Comparison of ENCODE assay signal across 8 cellular contexts in genomic region chr12:75390899-75391538, GRCh38. TPM values are rescaled to one million over a fixed set of nuclear protein-coding genes. Genes with fewer than 3 reads are reported as not detected.
A peak's percentile ranks its signal among the peaks of the same experiment; 100 is the strongest.
DNase-seq lines count a peak whose midpoint lies in the region; ATAC-seq and TF ChIP-seq lines count a peak whose summit lies in the region.

TSS of gene GLIPR1L2 (plus strand) at chr12:75391089. CDS start at chr12:75391117, 28 bp downstream.

- no peaks in the 10 kb centered on the region for H3K36me3 ChIP-seq in PC-3 (ENCODE audit: low read depth, low read length)
- no peaks in the 10 kb centered on the region for H3K36me3 ChIP-seq in esophagus squamous epithelium

- POLR2A ChIA-PET in PC-3 (lab: Charles Lee; ENCODE audit: unreplicated experiment) = interaction anchor here (0.6 to 1.0 kb wide), 3 partner anchors 89 to 854 kb away, joined by 3 to 11 read pairs (median 4); partner anchors contain the start of genes ATXN7L3B and GLIPR1

- H3K9me3 Mint-ChIP-seq in IgD-negative memory B cell = peaks cover 0 to 4% (median 0%) of the 10 kb centered on the region in 3 donors

- TF ChIP-seq POLR2A in esophagus squamous epithelium (IDR thresholded peaks at IDR 0.05) = peak in 3 of 4 donors; percentile 51 to 87 (median 51)

- intact Hi-C loops in PC-3 (cut with micrococcal nuclease) = loop anchor here (1.0 to 5.0 kb wide), 4 partner anchors 56 to 114 kb away; partner anchors contain the start of genes CAPS2, GLIPR1 and GLIPR1L1
- intact Hi-C loops in esophagus squamous epithelium (cut with DNase I) = no loop called here

- H3K4me1 ChIP-seq in PC-3 (ENCODE audit: insufficient read depth, low read length) = peaks cover 31% of the 10 kb centered on the region
- peaks cover 0 to 35% (median 13%) of the 10 kb centered on the region in 3 donors for H3K4me1 ChIP-seq in esophagus squamous epithelium

- no peaks in the 10 kb centered on the region for H4K20me1 ChIP-seq in PC-3 (ENCODE audit: low read length)

- BruUV-seq in PC-3 (replicated peaks; lab: Mats Ljungman, UMichigan) = TSS peak; percentile 96

- TF ChIP-seq CTCF in PC-3 (conservative IDR thresholded peaks at IDR 0.05; ENCODE audit: low read depth, low read length) (peak; percentile 90), esophagus squamous epithelium (IDR thresholded peaks at IDR 0.05) (peak; percentile 61 to 89 (median 79))

- H3K4me1 Mint-ChIP-seq in IgD-negative memory B cell = peaks cover 13 to 38% (median 37%) of the 10 kb centered on the region in 3 donors

- DNase-seq in DMS53 (lab: John Stamatoyannopoulos, UW) = peak; percentile 100
- DNase-seq in PC-3 = peak; percentile 99
- DNase-seq in activated T-helper 1 cell treated with Interleukin-2 at 50 U/mL for 16 hours (ENCODE audit: low read depth) = peak; percentile 82
- peak; percentile 64 for DNase-seq in esophagus squamous epithelium (lab: John Stamatoyannopoulos, UW)
- peak; percentile 99 for DNase-seq in myocyte (ENCODE audit: low read depth)
- peak; percentile 80 to 84 for DNase-seq in stimulated activated CD8-positive, alpha-beta memory T cell treated with anti-CD3 and anti-CD28 coated beads, Interleukin-7, amount 100 ng/mL, for 4 hours (ENCODE audit: low read depth in 2 of 2)

- CTCF ChIA-PET in PC-3 (lab: Charles Lee) = interaction anchor here (0.5 to 1.0 kb wide), 7 partner anchors 15 to 692 kb away, joined by 3 to 7 read pairs (median 4); no protein-coding TSS in a partner anchor

- peak within 1 kb of the TSS; percentile 99 for H2AFZ ChIP-seq in PC-3 (ENCODE audit: low read length)

- 3 to 6% methylated on average over 7 to 19 of the region's 36 CpGs for WGBS in esophagus squamous epithelium, 2 donors

- H3K4me3 ChIP-seq in PC-3 (ENCODE audit: low read length) = peak within 1 kb of the TSS; percentile 79
- peak within 1 kb of the TSS; percentile 43 to 71 (median 64) for H3K4me3 ChIP-seq in esophagus squamous epithelium

- H3K36me3 Mint-ChIP-seq in IgD-negative memory B cell = peaks cover 5% of the 10 kb centered on the region

- peak within 1 kb of the TSS; percentile 85 to 98 (median 95) for H3K27ac Mint-ChIP-seq in IgD-negative memory B cell

- peak within 1 kb of the TSS; percentile 89 to 97 (median 95) for H3K4me3 Mint-ChIP-seq in IgD-negative memory B cell

- no peaks in the 10 kb centered on the region for H3K27me3 ChIP-seq in PC-3 (ENCODE audit: low read length)
- H3K27me3 ChIP-seq in esophagus squamous epithelium = no peaks in the 10 kb centered on the region

- H3F3A ChIP-seq in PC-3 (ENCODE audit: low read length, unreplicated experiment) = no peaks in the 10 kb centered on the region

- ATAC-seq in GM21529 (IDR thresholded peaks at IDR 0.05; ENCODE audit: unreplicated experiment) = peak; percentile 95
- ATAC-seq in PC-3 = peak; percentile 95

- H3K27ac ChIP-seq in PC-3 (ENCODE audit: low read length) (peak within 1 kb of the TSS; percentile 54), esophagus squamous epithelium (peak within 1 kb of the TSS; percentile 89 to 94 (median 93))

- no peaks in the 10 kb centered on the region for H3K9me2 ChIP-seq in PC-3 (replicated peaks; ENCODE audit: low read length)

- H3K9me3 ChIP-seq in PC-3 (ENCODE audit: low read length) (no peaks in the 10 kb centered on the region), esophagus squamous epithelium (no peaks in the 10 kb centered on the region)

- H3K27me3 Mint-ChIP-seq in IgD-negative memory B cell = no peaks in the 10 kb centered on the region

- H3K79me2 ChIP-seq in PC-3 (ENCODE audit: low read length) = no peaks in the 10 kb centered on the region

- H3K9ac ChIP-seq in PC-3 (ENCODE audit: low read length) = peak within 1 kb of the TSS; percentile 78

- H3K4me2 ChIP-seq in PC-3 (ENCODE audit: low read length) = peak within 1 kb of the TSS; percentile 94

RNA-seq across cellular contexts. Expression of gene GLIPR1L2, which starts in this region (rescaled TPM):
- 1.6 TPM for polyA plus RNA-seq in IgD-negative memory B cell
- total RNA-seq in PC-3 (2014; rRNA removed) (not detected in 2 replicates), esophagus squamous epithelium (under 1 TPM in 3 of 4 donors, not detected in 1; 0.15 to 0.29 (median 0.19) TPM), myocyte (0.21 and 0.91 TPM in 2 replicates)
- 1.1 TPM for polyA plus RNA-seq in myocyte (2012)

Comparison
In these comparisons a context has a peak if more than half of its experiments do, and no peak if none do; other contexts are left out.
1. Peak in every context shown above with its lines: DNase-seq, ATAC-seq, H3K4me3 ChIP-seq and H3K27ac ChIP-seq.
2. Peak in DNase-seq, ATAC-seq, H3K4me3 ChIP-seq, H3K27ac ChIP-seq, H3K9ac ChIP-seq and H3K4me2 ChIP-seq in PC-3; RNA of the gene not detected or under 1 TPM.
3. Peak in DNase-seq, H3K4me3 ChIP-seq and H3K27ac ChIP-seq in esophagus squamous epithelium; RNA of the gene not detected or under 1 TPM.